Comparison of ENCODE assay signal across 21 cellular contexts in the genomic region with DNA sequence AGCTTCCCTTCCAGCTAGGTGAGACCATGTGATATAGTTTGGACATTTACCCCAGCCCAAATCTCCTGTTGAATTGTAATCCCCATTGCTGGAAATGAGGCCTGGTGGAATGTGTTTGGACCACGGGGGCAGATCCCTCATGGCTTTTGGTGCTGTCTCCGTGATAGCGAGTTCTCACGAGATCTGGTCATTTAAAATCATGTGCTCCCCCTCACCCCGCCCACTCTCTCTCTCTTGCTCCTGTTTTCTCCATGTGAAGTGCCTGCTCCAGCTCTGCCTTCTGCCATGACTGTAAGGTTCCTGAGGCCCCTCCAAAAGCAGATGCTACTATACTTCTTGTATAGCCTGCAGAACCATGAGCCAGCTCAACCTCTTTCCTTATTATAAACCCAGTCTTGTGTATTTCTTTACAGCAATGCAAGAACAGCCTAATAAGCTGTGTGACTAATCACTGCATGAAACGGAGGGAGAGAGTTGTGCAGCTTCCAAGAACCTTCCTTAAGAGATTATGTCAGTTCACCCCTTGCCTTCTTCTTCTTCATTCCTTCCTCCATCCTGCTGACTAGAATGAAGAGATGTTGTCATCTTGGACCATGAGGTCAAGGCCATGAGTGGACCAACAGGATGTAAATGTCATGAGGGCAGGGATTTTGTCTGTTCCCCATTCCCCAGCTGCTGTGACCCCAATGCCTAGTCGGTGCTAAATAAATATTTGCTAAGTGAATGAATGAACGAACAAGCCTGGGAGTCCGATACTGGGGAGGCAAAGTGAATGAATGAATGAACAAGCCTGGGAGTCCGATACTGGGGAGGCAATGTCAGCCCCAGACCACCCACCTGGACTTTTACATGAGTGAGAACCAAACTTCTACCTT.
DNase-seq lines count a peak whose midpoint lies in the region; ATAC-seq and TF ChIP-seq lines count a peak whose summit lies in the region.
"Had no signal": no experiment of that assay in that cellular context is flagged by ENCODE, and none has a peak within 500 bp of the region (broad histone marks: within the 10 kb centered on the region; RNA-seq: fewer than 3 reads in every experiment).

No MANE protein-coding gene starts in this region.

- TF ChIP-seq CTCF in coronary artery (IDR thresholded peaks at IDR 0.05), result no peak

- H3K27me3 Mint-ChIP-seq in activated T-cell treated with anti-CD3 and anti-CD28 coated beads, Interleukin-2, amount 50 U/mL, for 72 hours (ENCODE audit: low read depth), result no peaks in the 10 kb centered on the region
- H3K27me3 Mint-ChIP-seq: activated T-cell treated with anti-CD3 and anti-CD28 coated beads, Interleukin-2, amount 50 U/mL, for 24 hours had no signal

- H3K27ac ChIP-seq in coronary artery, result no peak overlapping the region
- H3K27ac ChIP-seq: ascending aorta, BLaER1, left lung, prostate gland had no signal

- H3K36me3 Mint-ChIP-seq in activated T-cell treated with anti-CD3 and anti-CD28 coated beads, Interleukin-2, amount 50 U/mL, for 72 hours (ENCODE audit: insufficient read depth in 2 of 2), result no peaks in the 10 kb centered on the region
- H3K36me3 Mint-ChIP-seq: activated naive CD4-positive, alpha-beta T cell treated with anti-CD3 and anti-CD28 coated beads, Interleukin-2, amount 10 ng/mL, durations not matched to agents 7 days and 5 days had no signal

- H3K27ac Mint-ChIP-seq in activated T-cell treated with anti-CD3 and anti-CD28 coated beads, Interleukin-2, amount 50 U/mL, for 72 hours, result no peak overlapping the region
- H3K27ac Mint-ChIP-seq: activated naive CD4-positive, alpha-beta T cell treated with anti-CD3 and anti-CD28 coated beads, Interleukin-2, amount 10 ng/mL, durations not matched to agents 7 days and 5 days; activated T-cell treated with anti-CD3 and anti-CD28 coated beads, Interleukin-2, amount 50 U/mL, for 24 hours; dendritic cell treated with granulocyte-macrophage colony-stimulating factor and Interleukin-4, amounts not matched to agents 40 ng/mL and 50 ng/mL, for 4 days; H9; T-helper 2 cell treated with Interferon-gamma antibody and Interleukin-4, amounts not matched to agents 5 μg/mL and 100 μg/mL, for 36 hours; WTC11 had no signal

- peaks cover 11% of the 10 kb centered on the region for H3K4me1 Mint-ChIP-seq in activated T-cell treated with anti-CD3 and anti-CD28 coated beads, Interleukin-2, amount 50 U/mL, for 72 hours (ENCODE audit: low read depth)

- peaks cover 2 to 3% of the 10 kb centered on the region in 2 donors for H3K9me3 Mint-ChIP-seq in activated T-cell treated with anti-CD3 and anti-CD28 coated beads, Interleukin-2, amount 50 U/mL, for 72 hours

- H3K4me3 ChIP-seq in coronary artery, result no peak overlapping the region
- H3K4me3 ChIP-seq: ascending aorta, BLaER1, left lung, prostate gland had no signal

- ATAC-seq in activated T-cell treated with anti-CD3 and anti-CD28 coated beads, Interleukin-2, amount 50 U/mL, for 72 hours (replicated peaks in 1 of 2), result no peak
- ATAC-seq in HG02852 (IDR thresholded peaks at IDR 0.05; ENCODE audit: unreplicated experiment), result no peak
- ATAC-seq: left lung, SK-N-SH treated with all-trans-retinoic acid at 6 μM for 48 hours, WTC11 had no signal

- no peak overlapping the region for H3K4me3 Mint-ChIP-seq in activated T-cell treated with anti-CD3 and anti-CD28 coated beads, Interleukin-2, amount 50 U/mL, for 72 hours
- H3K4me3 Mint-ChIP-seq: activated naive CD4-positive, alpha-beta T cell treated with anti-CD3 and anti-CD28 coated beads, Interleukin-2, amount 10 ng/mL, durations not matched to agents 7 days and 5 days; activated T-cell treated with anti-CD3 and anti-CD28 coated beads, Interleukin-2, amount 50 U/mL, for 24 hours; dendritic cell treated with granulocyte-macrophage colony-stimulating factor and Interleukin-4, amounts not matched to agents 40 ng/mL and 50 ng/mL, for 4 days; H9; T-helper 2 cell treated with Interferon-gamma antibody and Interleukin-4, amounts not matched to agents 5 μg/mL and 100 μg/mL, for 36 hours; WTC11 had no signal

- DNase-seq in activated effector memory CD4-positive, alpha-beta T cell treated with anti-CD3 and anti-CD28 coated beads, Interleukin-2, amount 50 U/mL, for 16 hours, result peak; percentile 42
- DNase-seq in activated effector memory CD4-positive, alpha-beta T cell treated with Interleukin-2 at 50 U/mL for 16 hours, result no peak
- DNase-seq in coronary artery (ENCODE audit: low spot score), result peak; percentile 50
- peak; percentile 84 for DNase-seq in iris pigment epithelial cell (ENCODE audit: low read depth)
- DNase-seq in ureter (ENCODE audit: low spot score), result peak; percentile 29
- no peak for DNase-seq in activated T-cell treated with anti-CD3 and anti-CD28 coated beads, Interleukin-2, amount 50 U/mL, for 72 hours
- DNase-seq in NCI-H774 (lab: John Stamatoyannopoulos, UW), result no peak
- DNase-seq: activated CD4-positive, alpha-beta T cell treated with anti-CD3 and anti-CD28 coated beads, Interleukin-2, amount 50 U/mL, for 48 hours; activated naive CD4-positive, alpha-beta T cell treated with anti-CD3 and anti-CD28 coated beads, Interleukin-2, amount 10 ng/mL, durations not matched to agents 7 days and 5 days; activated T-cell treated with anti-CD3 and anti-CD28 coated beads, Interleukin-2, amount 50 U/mL, for 24 hours; H9; left lung; NCI-H1930 had no signal

Comparison
In these comparisons a context has a peak if more than half of its experiments do, and no peak if none do; other contexts are left out.
1. DNase-seq: peak in activated effector memory CD4-positive, alpha-beta T cell treated with anti-CD3 and anti-CD28 coated beads, Interleukin-2, amount 50 U/mL, for 16 hours (single experiment), coronary artery (single experiment), iris pigment epithelial cell (single experiment) and ureter (single experiment); none in activated effector memory CD4-positive, alpha-beta T cell treated with Interleukin-2 at 50 U/mL for 16 hours (single experiment), activated T-cell treated with anti-CD3 and anti-CD28 coated beads, Interleukin-2, amount 50 U/mL, for 72 hours (0 of 2) and NCI-H774 (single experiment).